In the genomic region with DNA sequence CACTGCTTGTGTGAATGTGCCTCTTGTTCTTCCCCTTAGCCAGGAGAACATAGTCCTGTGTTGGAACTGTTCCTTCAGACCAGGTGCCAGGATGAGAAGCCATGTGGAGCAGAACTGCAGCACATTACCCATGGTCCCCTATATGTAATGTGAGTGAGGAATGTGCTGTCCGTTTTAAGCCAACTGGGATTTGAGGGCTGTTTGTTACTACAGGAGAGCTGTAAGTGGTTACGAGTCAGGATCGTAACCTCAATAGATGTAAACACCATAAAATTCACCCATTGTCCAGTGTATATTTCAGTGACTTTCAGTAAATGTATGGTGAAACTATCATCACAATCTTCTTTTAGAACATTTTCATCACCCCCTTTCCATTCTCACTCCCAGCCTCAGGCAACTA, we compare ENCODE assay signal across 20 cellular contexts. TPM values are rescaled to one million over a fixed set of nuclear protein-coding genes. Genes with fewer than 3 reads are reported as not detected.
DNase-seq lines count a peak whose midpoint lies in the region; ATAC-seq and TF ChIP-seq lines count a peak whose summit lies in the region.
"Had no signal": no experiment of that assay in that cellular context is flagged by ENCODE, and none has a peak within 500 bp of the region (broad histone marks: within the 10 kb centered on the region; RNA-seq: fewer than 3 reads in every experiment).

No MANE protein-coding gene starts in this region.

- H3K4me3 Mint-ChIP-seq in stimulated activated naive B cell treated with anti-CD40 and anti-IgM and Interleukin-4, amounts not matched to agents 10 μg/mL and 1 μg/mL and 100 μg/mL, for 72 hours: no peak overlapping the region
- H3K4me3 Mint-ChIP-seq: B cell; CD4-positive, CD25-positive, alpha-beta regulatory T cell had no signal

- peaks cover 7 to 16% of the 10 kb centered on the region in 2 donors for H3K36me3 Mint-ChIP-seq in stimulated activated naive B cell treated with anti-CD40 and anti-IgM and Interleukin-4, amounts not matched to agents 10 μg/mL and 1 μg/mL and 100 μg/mL, for 72 hours

- H3K4me2 ChIP-seq in mammary epithelial cell (ENCODE audit: insufficient read depth, low read depth, low read length): no peak overlapping the region

- no peak for ATAC-seq in stimulated activated naive B cell treated with anti-CD40 and anti-IgM and Interleukin-4, amounts not matched to agents 10 μg/mL and 1 μg/mL and 100 μg/mL, for 72 hours (replicated peaks)
- ATAC-seq in lower lobe of right lung: no peak
- ATAC-seq: HCT116 had no signal

- no peaks in the 10 kb centered on the region for H4K20me1 ChIP-seq in mammary epithelial cell (ENCODE audit: insufficient read depth, low read length)

- no peak overlapping the region for H2AFZ ChIP-seq in mammary epithelial cell (ENCODE audit: low read depth, low read length)

- no peak for TF ChIP-seq POLR2A in thyroid gland (IDR thresholded peaks at IDR 0.05)

- no TSS peak for BruUV-seq in mammary epithelial cell (replicated peaks; lab: Mats Ljungman, UMichigan)

- H3K79me2 ChIP-seq in mammary epithelial cell (ENCODE audit: insufficient read depth, low read length): no peaks in the 10 kb centered on the region

- H3K4me1 Mint-ChIP-seq in stimulated activated naive B cell treated with anti-CD40 and anti-IgM and Interleukin-4, amounts not matched to agents 10 μg/mL and 1 μg/mL and 100 μg/mL, for 72 hours: peaks cover 0 to 1% of the 10 kb centered on the region in 2 donors

- POLR2A ChIA-PET in HEK293 (lab: Yijun Ruan, JAX): no interaction called here

- TF ChIP-seq CTCF in HEK293 (tag by site-specific recombination; IDR thresholded peaks at IDR 0.05) (no peak), foreskin fibroblast (IDR thresholded peaks at IDR 0.05; ENCODE audit: low read depth, low read length) (no peak), thyroid gland (IDR thresholded peaks at IDR 0.05) (no peak), mammary epithelial cell (conservative IDR thresholded peaks at IDR 0.05 in 1 of 2, IDR thresholded peaks at IDR 0.05 in 1 of 2; ENCODE audit: extremely low read depth in 1 of 2, insufficient read depth in 1 of 2, low read depth in 1 of 2, low read length in 2 of 2) (no peak), lower lobe of right lung (IDR thresholded peaks at IDR 0.05) (no peak)

- dilution Hi-C loops in mammary epithelial cell (cut with HindIII; ENCODE audit: low sequenced_read_pairs): loop anchor here (5.0 kb wide), 1 partner anchor 44 kb away; no protein-coding TSS in a partner anchor

- H3K9me3 Mint-ChIP-seq in stimulated activated naive B cell treated with anti-CD40 and anti-IgM and Interleukin-4, amounts not matched to agents 10 μg/mL and 1 μg/mL and 100 μg/mL, for 72 hours: no peaks in the 10 kb centered on the region
- H3K9me3 Mint-ChIP-seq: CD4-positive, CD25-positive, alpha-beta regulatory T cell had no signal

- H3K4me1 ChIP-seq in HEK293 (ENCODE audit: control insufficient read depth, insufficient read depth, low read length) (no peaks in the 10 kb centered on the region), thyroid gland (peaks cover 0 to 3% of the 10 kb centered on the region in 2 donors), mammary epithelial cell (ENCODE audit: insufficient read depth, low read length) (no peaks in the 10 kb centered on the region), lower lobe of right lung (no peaks in the 10 kb centered on the region)

- intact Hi-C loops in thyroid gland (cut with DNase I) (no loop called here), mammary epithelial cell (cut with micrococcal nuclease) (no loop called here), lower lobe of right lung (cut with DNase I) (no loop called here)

- H3K9me3 ChIP-seq in HEK293 (ENCODE audit: control insufficient read depth, insufficient read depth, low read depth, low read length) (no peaks in the 10 kb centered on the region), thyroid gland (no peaks in the 10 kb centered on the region), mammary epithelial cell (replicated peaks; ENCODE audit: insufficient read depth, low read length) (no peaks in the 10 kb centered on the region), lower lobe of right lung (no peaks in the 10 kb centered on the region)
- H3K9me3 ChIP-seq: Caco-2 had no signal

- no peak overlapping the region for H3K4me3 ChIP-seq in HEK293 (ENCODE audit: low read depth, low read length)
- H3K4me3 ChIP-seq in foreskin fibroblast (ENCODE audit: low read depth in 1 of 2, low read length in 2 of 2): no peak overlapping the region
- H3K4me3 ChIP-seq in thyroid gland (replicated peaks in 1 of 3): no peak overlapping the region
- H3K4me3 ChIP-seq in mammary epithelial cell (replicated peaks in 1 of 3; ENCODE audit: insufficient read depth in 1 of 3, low read depth in 2 of 3, low read length in 3 of 3): no peak overlapping the region
- H3K4me3 ChIP-seq in lower lobe of right lung: no peak overlapping the region

- CTCF ChIA-PET in HEK293 (lab: Yijun Ruan, JAX) (interaction anchor here (1.0 kb wide), 1 partner anchor 9 kb away, joined by 3 read pairs; no protein-coding TSS in a partner anchor), mammary epithelial cell (lab: Charles Lee; ENCODE audit: low non-redundant PET) (no interaction called here)

- H3K27ac ChIP-seq in HEK293 (ENCODE audit: extremely low read depth, low read depth, low read length) (no peak overlapping the region), thyroid gland (no peak overlapping the region), mammary epithelial cell (ENCODE audit: insufficient read depth, low read depth, low read length) (no peak overlapping the region), lower lobe of right lung (no peak overlapping the region)
- H3K27ac ChIP-seq: RWPE1 had no signal

- H3K27me3 ChIP-seq in thyroid gland: no peaks in the 10 kb centered on the region
- H3K27me3 ChIP-seq in mammary epithelial cell (ENCODE audit: insufficient read depth, low read length): no peaks in the 10 kb centered on the region
- no peaks in the 10 kb centered on the region for H3K27me3 ChIP-seq in lower lobe of right lung (ENCODE audit: low read depth)

- DNase-seq in T1000 (lab: John Stamatoyannopoulos, UW) (peak; percentile 28), foreskin fibroblast (peak; percentile 26 to 43), thyroid gland (peak; percentile 20 to 34), mammary epithelial cell (no peak), lower lobe of right lung (no peak)
- DNase-seq in stimulated activated naive B cell treated with anti-CD40 and anti-IgM and Interleukin-4, amounts not matched to agents 10 μg/mL and 1 μg/mL and 100 μg/mL, for 72 hours: no peak
- DNase-seq: ACHN; Caco-2; CD4-positive, CD25-positive, alpha-beta regulatory T cell; DMS153; MV-4-11; NCI-H1417; NCI-H1930; NCI-H446; NCI-H748 treated with DMSO at 0.1 percent for 48 hours; OCI-M1 had no signal

- in situ Hi-C loops in mammary epithelial cell (cut with MboI; ENCODE audit: low sequenced_read_pairs in 2 of 2): no loop called here

- H3K9ac ChIP-seq in mammary epithelial cell (ENCODE audit: insufficient read depth, low read length): no peak overlapping the region

- H3K36me3 ChIP-seq in HEK293 (ENCODE audit: control insufficient read depth in 2 of 2, insufficient read depth in 1 of 2, low read length in 2 of 2) (peaks cover 0 to 9% of the 10 kb centered on the region in 2 experiments; a peak in 2 of 3 replicates), thyroid gland (no peaks in the 10 kb centered on the region), mammary epithelial cell (ENCODE audit: insufficient read depth, low read length) (no peaks in the 10 kb centered on the region), lower lobe of right lung (peaks cover 8% of the 10 kb centered on the region)

- WGBS in thyroid gland, 2 donors: 64 to 69% methylated on average over 3 of the region's 3 CpGs
- WGBS in mammary epithelial cell (ENCODE audit: low coverage, missing lambda C conversion rate): 67% methylated on average over 3 of the region's 3 CpGs

- H3K27me3 Mint-ChIP-seq in stimulated activated naive B cell treated with anti-CD40 and anti-IgM and Interleukin-4, amounts not matched to agents 10 μg/mL and 1 μg/mL and 100 μg/mL, for 72 hours: no peaks in the 10 kb centered on the region
- H3K27me3 Mint-ChIP-seq: B cell; CD4-positive, CD25-positive, alpha-beta regulatory T cell had no signal

- no peak overlapping the region for H3K27ac Mint-ChIP-seq in stimulated activated naive B cell treated with anti-CD40 and anti-IgM and Interleukin-4, amounts not matched to agents 10 μg/mL and 1 μg/mL and 100 μg/mL, for 72 hours
- H3K27ac Mint-ChIP-seq: B cell; CD4-positive, CD25-positive, alpha-beta regulatory T cell had no signal

TF ChIP-seq in HEK293, 187 proteins besides CTCF, POLR2A, EP300 and RAD21:
- TF ChIP-seq, protein P1, sequence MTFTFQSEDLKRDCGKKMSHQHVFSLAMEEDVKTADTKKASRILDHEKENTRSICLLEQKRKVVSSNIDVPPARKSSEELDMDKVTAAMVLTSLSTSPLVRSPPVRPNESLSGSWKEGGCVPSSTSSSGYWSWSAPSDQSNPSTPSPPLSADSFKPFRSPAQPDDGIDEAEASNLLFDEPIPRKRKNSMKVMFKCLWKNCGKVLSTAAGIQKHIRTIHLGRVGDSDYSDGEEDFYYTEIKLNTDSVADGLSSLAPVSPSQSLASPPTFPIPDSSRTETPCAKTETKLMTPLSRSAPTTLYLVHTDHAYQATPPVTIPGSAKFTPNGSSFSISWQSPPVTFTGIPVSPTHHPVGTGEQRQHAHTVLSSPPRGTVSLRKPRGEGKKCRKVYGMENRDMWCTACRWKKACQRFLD (tag by site-specific recombination; IDR thresholded peaks at IDR 0.05): no peak
- TF ChIP-seq ZNF585B (tag by site-specific recombination; IDR thresholded peaks at IDR 0.05) (no peak), ZNF600 (tag by site-specific recombination; IDR thresholded peaks at IDR 0.05) (0 out of 2 replicates have a peak, but pooled peaks have one; percentile 29)

RNA-seq across cellular contexts. Expression of a gene that starts 10.1 kb away (rescaled TPM):
- total RNA-seq in thyroid gland: 100 to 1,000 TPM in 1 of 4 donors, 10 to 100 TPM in 3; 56.8 to 102 (median 88.8) TPM
- total RNA-seq in mammary epithelial cell: 10 to 100 TPM; 72.5 to 75.4 TPM
- polyA plus RNA-seq in mammary epithelial cell: 31.8 TPM
- polyA minus RNA-seq in mammary epithelial cell: 154 TPM
- total RNA-seq in lower lobe of right lung: 61.3 TPM

RNA-seq across cellular contexts. Expression of a gene that starts 27.7 kb away (rescaled TPM):
- 10 to 100 TPM; 25.3 to 42.7 (median 35.5) TPM for total RNA-seq in thyroid gland
- total RNA-seq in mammary epithelial cell: 10 to 100 TPM; 22.3 to 38.2 TPM
- 68.1 TPM for polyA plus RNA-seq in mammary epithelial cell
- polyA minus RNA-seq in mammary epithelial cell: 70.4 TPM
- 18.8 TPM for total RNA-seq in lower lobe of right lung

Comparison
In these comparisons a context has a peak if more than half of its experiments do, and no peak if none do; other contexts are left out.
1. DNase-seq: peak in T1000 (single experiment), foreskin fibroblast (2 of 2) and thyroid gland (2 of 2); none in stimulated activated naive B cell treated with anti-CD40 and anti-IgM and Interleukin-4, amounts not matched to agents 10 μg/mL and 1 μg/mL and 100 μg/mL, for 72 hours (single experiment), mammary epithelial cell (single experiment) and lower lobe of right lung (single experiment).